21 cellular contexts compared by ENCODE assay signal in the genomic region with DNA sequence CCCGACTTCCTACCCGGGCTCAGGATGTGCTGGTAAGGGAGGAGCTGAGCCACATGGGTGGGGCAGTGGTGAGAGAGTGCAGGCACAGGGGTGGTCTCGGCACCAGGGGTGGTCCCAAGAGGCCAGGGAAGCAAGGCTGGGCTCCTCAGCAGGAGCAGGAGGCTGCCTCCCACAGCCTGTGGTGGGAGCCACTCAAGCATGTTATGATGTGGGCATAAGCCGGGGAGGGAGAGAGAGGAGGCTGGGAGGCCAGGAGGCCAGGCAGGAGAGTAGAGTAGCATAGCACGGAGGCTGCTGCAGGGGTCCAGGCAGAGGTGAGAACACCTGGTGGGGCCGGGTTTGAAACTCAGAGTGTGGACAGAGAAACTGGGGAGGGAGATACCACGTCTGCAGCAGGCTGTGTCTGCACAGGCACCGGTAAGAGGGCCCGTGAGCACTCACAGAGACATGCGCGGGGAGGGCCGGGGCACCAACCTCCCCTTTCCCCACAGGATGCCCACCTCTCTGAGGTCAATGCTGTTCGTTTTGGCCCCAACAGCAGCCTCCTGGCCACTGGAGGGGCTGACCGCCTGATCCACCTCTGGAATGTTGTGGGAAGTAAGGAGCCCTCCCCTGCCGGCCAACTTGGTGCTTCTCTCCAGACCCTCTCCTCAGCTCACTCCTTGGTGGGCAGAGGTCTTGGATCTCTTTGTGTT. TPM values are rescaled to one million over a fixed set of nuclear protein-coding genes. Genes with fewer than 3 reads are reported as not detected.
DNase-seq lines count a peak whose midpoint lies in the region; ATAC-seq and TF ChIP-seq lines count a peak whose summit lies in the region.
"Had no signal": no experiment of that assay in that cellular context is flagged by ENCODE, and none has a peak within 500 bp of the region (broad histone marks: within the 10 kb centered on the region; RNA-seq: fewer than 3 reads in every experiment).

No MANE protein-coding gene starts in this region.

- H3K27ac ChIP-seq in CD8-positive, alpha-beta T cell (ENCODE audit: low read depth, low read length): no peak overlapping the region
- no peak overlapping the region for H3K27ac ChIP-seq in transverse colon
- H3K27ac ChIP-seq: sigmoid colon had no signal

- DNase-seq in CD8-positive, alpha-beta T cell: no peak
- no peak for DNase-seq in activated naive CD8-positive, alpha-beta T cell treated with anti-CD3 and anti-CD28 coated beads, Interleukin-2, amount 10 ng/mL, durations not matched to agents 7 days and 5 days
- DNase-seq in naive thymus-derived CD8-positive, alpha-beta T cell: no peak
- DNase-seq in transverse colon (no peak), DMS 273 (lab: John Stamatoyannopoulos, UW; ENCODE audit: unreplicated experiment) (no peak)
- DNase-seq: activated CD4-positive, alpha-beta T cell treated with anti-CD3 and anti-CD28 coated beads for 1 hour; activated T-cell treated with anti-CD3 and anti-CD28 coated beads for 4 hours; amygdala; C1 segment of cervical spinal cord; HCEC 1CT; NCI-H1092 treated with DMSO at 0.1 percent for 48 hours; nucleus accumbens; stimulated activated CD4-positive, alpha-beta T cell treated with anti-CD3 and anti-CD28 coated beads, Interleukin-2, amount 100 ng/mL, for 48 hours; stimulated activated CD8-positive, alpha-beta memory T cell treated with anti-CD3 and anti-CD28 coated beads, Interleukin-4, amount 100 ng/mL, for 48 hours had no signal

- no peak for TF ChIP-seq EP300 in transverse colon (IDR thresholded peaks at IDR 0.05; ENCODE audit: low read depth)

- in situ Hi-C loops in transverse colon (cut with MboI; ENCODE audit: low pct_ligation_motif_present in 1 of 4, low pct_unique_long_range_greater_than_20kb in 1 of 4, low sequenced_read_pairs in 3 of 4): no loop called here

- H3K4me1 ChIP-seq in CD8-positive, alpha-beta T cell (ENCODE audit: insufficient read depth, low read length): peaks cover 6% of the 10 kb centered on the region
- peaks cover 5 to 17% (median 13%) of the 10 kb centered on the region in 4 donors for H3K4me1 ChIP-seq in transverse colon

- peak; percentile 25 for TF ChIP-seq POLR2A in GM19193 (IDR thresholded peaks at IDR 0.05; ENCODE audit: extremely low read depth, insufficient read depth, insufficient read length)
- no peak for TF ChIP-seq POLR2A in transverse colon (IDR thresholded peaks at IDR 0.05)

- CTCF ChIA-PET in CD8-positive, alpha-beta T cell (lab: Charles Lee): interaction anchor here (0.6 kb wide), 1 partner anchor 25 kb away, joined by 4 read pairs; no protein-coding TSS in a partner anchor

- ATAC-seq in CD8-positive, alpha-beta T cell: no peak
- no peak for ATAC-seq in activated naive CD8-positive, alpha-beta T cell treated with anti-CD3 and anti-CD28 coated beads, Interleukin-2, amount 10 ng/mL, durations not matched to agents 7 days and 5 days (ENCODE audit: low read depth)
- ATAC-seq in naive thymus-derived CD8-positive, alpha-beta T cell: no peak
- no peak for ATAC-seq in HG02938 (IDR thresholded peaks at IDR 0.05; ENCODE audit: unreplicated experiment)
- ATAC-seq in HG03439 (IDR thresholded peaks at IDR 0.05; ENCODE audit: unreplicated experiment): no peak
- ATAC-seq: gastroesophageal sphincter had no signal

- intact Hi-C loops in CD8-positive, alpha-beta T cell (cut with DNase I, micrococcal nuclease): no loop called here
- intact Hi-C loops in transverse colon (cut with DNase I; ENCODE audit: low total_unique reads): no loop called here

- peaks cover 3% of the 10 kb centered on the region for H3K4me1 Mint-ChIP-seq in CD8-positive, alpha-beta T cell (ENCODE audit: low read depth)
- peaks cover 4% of the 10 kb centered on the region for H3K4me1 Mint-ChIP-seq in activated naive CD8-positive, alpha-beta T cell treated with anti-CD3 and anti-CD28 coated beads, Interleukin-2, amount 10 ng/mL, durations not matched to agents 7 days and 5 days
- H3K4me1 Mint-ChIP-seq in naive thymus-derived CD8-positive, alpha-beta T cell: peaks cover 6 to 33% (median 16%) of the 10 kb centered on the region in 4 donors

- peak overlapping the region; percentile 67 for H3K27ac Mint-ChIP-seq in CD8-positive, alpha-beta T cell
- peak overlapping the region; percentile 30 for H3K27ac Mint-ChIP-seq in activated naive CD8-positive, alpha-beta T cell treated with anti-CD3 and anti-CD28 coated beads, Interleukin-2, amount 10 ng/mL, durations not matched to agents 7 days and 5 days
- H3K27ac Mint-ChIP-seq in naive thymus-derived CD8-positive, alpha-beta T cell: peak overlapping the region in 9 of 10 donors; percentile 21 to 86 (median 69)

- no peak for TF ChIP-seq CTCF in CD8-positive, alpha-beta T cell (IDR thresholded peaks at IDR 0.05)
- TF ChIP-seq CTCF in transverse colon (IDR thresholded peaks at IDR 0.05): no peak

- no peaks in the 10 kb centered on the region for H3K9me3 Mint-ChIP-seq in CD8-positive, alpha-beta T cell
- H3K9me3 Mint-ChIP-seq in activated naive CD8-positive, alpha-beta T cell treated with anti-CD3 and anti-CD28 coated beads, Interleukin-2, amount 10 ng/mL, durations not matched to agents 7 days and 5 days: no peaks in the 10 kb centered on the region
- H3K9me3 Mint-ChIP-seq in naive thymus-derived CD8-positive, alpha-beta T cell: no peaks in the 10 kb centered on the region

- peaks cover 21% of the 10 kb centered on the region for H3K36me3 ChIP-seq in CD8-positive, alpha-beta T cell (ENCODE audit: insufficient read depth, low read length)
- H3K36me3 ChIP-seq in transverse colon: no peaks in the 10 kb centered on the region
- H3K36me3 ChIP-seq: sigmoid colon had no signal

- no peaks in the 10 kb centered on the region for H3K9me3 ChIP-seq in CD8-positive, alpha-beta T cell (ENCODE audit: low read length)
- no peaks in the 10 kb centered on the region for H3K9me3 ChIP-seq in transverse colon
- H3K9me3 ChIP-seq: gastroesophageal sphincter, sigmoid colon, tibial nerve had no signal

- 79 to 86% methylated on average over 10 to 15 of the region's 15 CpGs for WGBS in transverse colon (ENCODE audit: low coverage in 1 of 2), 2 donors

- no peaks in the 10 kb centered on the region for H3K27me3 ChIP-seq in CD8-positive, alpha-beta T cell (ENCODE audit: insufficient read depth, low read length)
- no peaks in the 10 kb centered on the region for H3K27me3 ChIP-seq in transverse colon
- H3K27me3 ChIP-seq: gastroesophageal sphincter, sigmoid colon, tibial nerve had no signal

- H3K36me3 Mint-ChIP-seq in CD8-positive, alpha-beta T cell: peaks cover 49% of the 10 kb centered on the region
- H3K36me3 Mint-ChIP-seq in activated naive CD8-positive, alpha-beta T cell treated with anti-CD3 and anti-CD28 coated beads, Interleukin-2, amount 10 ng/mL, durations not matched to agents 7 days and 5 days: peaks cover 16% of the 10 kb centered on the region
- peaks cover 0 to 25% (median 0%) of the 10 kb centered on the region in 3 donors for H3K36me3 Mint-ChIP-seq in naive thymus-derived CD8-positive, alpha-beta T cell

- no peak overlapping the region for H3K4me3 Mint-ChIP-seq in CD8-positive, alpha-beta T cell
- no peak overlapping the region for H3K4me3 Mint-ChIP-seq in activated naive CD8-positive, alpha-beta T cell treated with anti-CD3 and anti-CD28 coated beads, Interleukin-2, amount 10 ng/mL, durations not matched to agents 7 days and 5 days
- H3K4me3 Mint-ChIP-seq in naive thymus-derived CD8-positive, alpha-beta T cell: no peak overlapping the region

- no peaks in the 10 kb centered on the region for H3K27me3 Mint-ChIP-seq in CD8-positive, alpha-beta T cell (ENCODE audit: low read depth)
- H3K27me3 Mint-ChIP-seq in activated naive CD8-positive, alpha-beta T cell treated with anti-CD3 and anti-CD28 coated beads, Interleukin-2, amount 10 ng/mL, durations not matched to agents 7 days and 5 days: no peaks in the 10 kb centered on the region
- no peaks in the 10 kb centered on the region for H3K27me3 Mint-ChIP-seq in naive thymus-derived CD8-positive, alpha-beta T cell

- POLR2A ChIA-PET in CD8-positive, alpha-beta T cell (lab: Charles Lee): no interaction called here
- POLR2A ChIA-PET in activated naive CD8-positive, alpha-beta T cell treated with anti-CD3 and anti-CD28 coated beads, Interleukin-2, amount 10 ng/mL, durations not matched to agents 7 days and 5 days (lab: Charles Lee): interaction anchor here (1.0 to 1.4 kb wide), 2 partner anchors 9 to 10 kb away, joined by 3 to 4 read pairs; a partner anchor contains a TSS
- POLR2A ChIA-PET in naive thymus-derived CD8-positive, alpha-beta T cell (lab: Charles Lee): interaction anchor here (1.6 kb wide), 1 partner anchor 10 kb away, joined by 4 read pairs; a partner anchor contains a TSS

- no peak overlapping the region for H3K4me3 ChIP-seq in CD8-positive, alpha-beta T cell (ENCODE audit: low read depth, low read length)
- no peak overlapping the region for H3K4me3 ChIP-seq in transverse colon
- H3K4me3 ChIP-seq: gastroesophageal sphincter, lung, sigmoid colon, tibial nerve had no signal

RNA-seq across cellular contexts. Expression of a gene that starts 10.7 kb away (rescaled TPM):
- total RNA-seq in CD8-positive, alpha-beta T cell: 10 to 100 TPM; 45.7 to 52.8 TPM
- 100 to 1,000 TPM; 159 to 163 TPM for total RNA-seq in activated naive CD8-positive, alpha-beta T cell treated with anti-CD3 and anti-CD28 coated beads, Interleukin-2, amount 10 ng/mL, durations not matched to agents 7 days and 5 days
- 100 to 1,000 TPM; 156 to 157 TPM for total RNA-seq in naive thymus-derived CD8-positive, alpha-beta T cell
- polyA plus RNA-seq in naive thymus-derived CD8-positive, alpha-beta T cell: 10 to 100 TPM in 2 of 3 donors, 1 to 10 TPM in 1; 9.9 to 12.1 (median 11.6) TPM
- total RNA-seq in transverse colon: 100 to 1,000 TPM in 2 of 4 donors, 10 to 100 TPM in 2; 50.2 to 206 (median 85.3) TPM

RNA-seq across cellular contexts. Expression of a gene that starts 31.1 kb away (rescaled TPM):
- total RNA-seq in CD8-positive, alpha-beta T cell: 10 to 100 TPM; 22.1 to 25.1 TPM
- 1 to 10 TPM; 7.8 to 8.0 TPM for total RNA-seq in activated naive CD8-positive, alpha-beta T cell treated with anti-CD3 and anti-CD28 coated beads, Interleukin-2, amount 10 ng/mL, durations not matched to agents 7 days and 5 days
- 10 to 100 TPM; 11.8 to 15.6 TPM for total RNA-seq in naive thymus-derived CD8-positive, alpha-beta T cell
- polyA plus RNA-seq in naive thymus-derived CD8-positive, alpha-beta T cell: 10 to 100 TPM; 13.5 to 16.3 (median 14.9) TPM
- total RNA-seq in transverse colon: 100 to 1,000 TPM in 3 of 4 donors, 10 to 100 TPM in 1; 82.7 to 714 (median 225) TPM
